Comparison of ENCODE assay signal across 1 cellular context in genomic region chr19:1168877-1169791, GRCh38.
TF ChIP-seq lines count a peak whose summit lies in the region.

No MANE protein-coding gene starts in this region.

TF ChIP-seq in GM23338, 12 proteins besides CTCF, POLR2A, EP300 and RAD21:
- TF ChIP-seq ZNF462 (CRISPR knock-in tag; IDR thresholded peaks at IDR 0.05) (no peak), ZNF331 (CRISPR knock-in tag; IDR thresholded peaks at IDR 0.05; ENCODE audit: low read depth) (no peak)
